Comparison of ENCODE assay signal across 13 cellular contexts in genomic region chr13:82614086-82614485, GRCh38.
DNase-seq lines count a peak whose midpoint lies in the region; TF ChIP-seq lines count a peak whose summit lies in the region.
"Had no signal": no experiment of that assay in that cellular context is flagged by ENCODE, and none has a peak within 500 bp of the region (broad histone marks: within the 10 kb centered on the region; RNA-seq: fewer than 3 reads in every experiment).

No MANE protein-coding gene starts in this region.

- DNase-seq in NCI-H2171 treated with DMSO at 0.1 percent for 48 hours (lab: John Stamatoyannopoulos, UW) (peak; percentile 32), NCI-H2171 (lab: John Stamatoyannopoulos, UW) (no peak), NCI-H69 (lab: John Stamatoyannopoulos, UW) (peak; percentile 36), epithelial cell of esophagus (ENCODE audit: low read depth) (peak; percentile 55), NCI-H2029 (lab: John Stamatoyannopoulos, UW) (no peak), NCI-H1105 (lab: John Stamatoyannopoulos, UW) (no peak)
- DNase-seq: CD8-positive, alpha-beta T cell; DMS153; DMS79; GDM1; GOT3; H9 had no signal

- no peak for TF ChIP-seq CTCF in epithelial cell of esophagus (IDR thresholded peaks at IDR 0.05; ENCODE audit: insufficient read depth, low read depth, low read length, missing control alignments)

- no peak overlapping the region for H3K4me3 ChIP-seq in epithelial cell of esophagus (ENCODE audit: low read length)
- H3K4me3 ChIP-seq: BLaER1 treated with 17β-estradiol and CSF1 and Interleukin-3, amounts not matched to agents 10 nM and 100 nM had no signal

Comparison
In these comparisons a context has a peak if more than half of its experiments do, and no peak if none do; other contexts are left out.
1. DNase-seq: peak in NCI-H2171 treated with DMSO at 0.1 percent for 48 hours (single experiment), NCI-H69 (single experiment) and epithelial cell of esophagus (single experiment); none in NCI-H2171 (single experiment), NCI-H2029 (single experiment) and NCI-H1105 (single experiment).